In the genomic region with DNA sequence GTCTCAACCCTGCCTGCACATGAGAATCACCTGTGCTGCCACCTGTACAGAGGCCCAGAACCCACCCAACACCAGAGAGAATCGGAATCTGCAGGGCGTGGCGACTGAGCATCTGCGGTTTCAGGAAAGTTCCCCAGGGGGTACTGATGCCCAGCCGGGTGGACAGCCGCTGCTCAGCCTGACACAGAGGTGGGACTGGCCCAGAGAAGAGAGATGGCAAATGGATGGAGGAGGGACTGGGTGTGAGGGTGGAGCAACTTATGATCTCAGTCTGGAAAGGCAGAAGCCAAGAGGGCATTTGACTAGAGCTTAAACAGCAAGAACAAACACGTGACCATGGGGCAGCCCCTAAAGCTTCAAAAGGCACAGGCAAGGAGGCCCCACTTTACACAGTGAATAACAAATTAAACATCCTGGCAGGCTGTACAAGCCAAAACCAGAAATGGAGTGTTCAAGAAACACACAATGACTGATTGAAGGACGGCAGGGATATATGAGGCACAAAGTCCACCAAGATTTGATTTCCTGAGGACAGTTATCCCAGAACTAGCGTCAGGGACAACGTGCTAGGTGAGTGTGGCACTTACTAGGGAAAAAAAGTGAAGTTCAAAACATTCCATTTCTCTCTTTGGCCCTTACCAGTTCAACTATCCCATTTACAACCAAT, we compare ENCODE assay signal across 9 cellular contexts. TPM values are rescaled to one million over a fixed set of nuclear protein-coding genes. Genes with fewer than 3 reads are reported as not detected.
DNase-seq lines count a peak whose midpoint lies in the region; ATAC-seq, FAIRE-seq and TF ChIP-seq lines count a peak whose summit lies in the region.
"Had no signal": no experiment of that assay in that cellular context is flagged by ENCODE, and none has a peak within 500 bp of the region (broad histone marks: within the 10 kb centered on the region; RNA-seq: fewer than 3 reads in every experiment).

No MANE protein-coding gene starts in this region.

- H3K9me3 Mint-ChIP-seq in CD4-positive, alpha-beta T cell: no peaks in the 10 kb centered on the region
- no peaks in the 10 kb centered on the region for H3K9me3 Mint-ChIP-seq in IgD-negative memory B cell
- no peaks in the 10 kb centered on the region for H3K9me3 Mint-ChIP-seq in activated naive CD8-positive, alpha-beta T cell treated with anti-CD3 and anti-CD28 coated beads, Interleukin-2, amount 50 U/mL, for 24 hours
- no peaks in the 10 kb centered on the region for H3K9me3 Mint-ChIP-seq in nephron progenitor cell

- FAIRE-seq in frontal cortex (lab: Jason Lieb, UNC): no peak

- H3K4me3 Mint-ChIP-seq in CD4-positive, alpha-beta T cell: peak overlapping the region; percentile 100
- H3K4me3 Mint-ChIP-seq in IgD-negative memory B cell (peak overlapping the region; percentile 51 to 98 (median 81)), nephron progenitor cell (peak overlapping the region; percentile 61)
- peak overlapping the region; percentile 97 for H3K4me3 Mint-ChIP-seq in activated naive CD8-positive, alpha-beta T cell treated with anti-CD3 and anti-CD28 coated beads, Interleukin-2, amount 50 U/mL, for 24 hours

- DNase-seq in CD4-positive, alpha-beta T cell: peak in 2 of 10 experiments; percentile 15 to 28
- peak; percentile 50 for DNase-seq in activated naive CD8-positive, alpha-beta T cell treated with anti-CD3 and anti-CD28 coated beads, Interleukin-2, amount 50 U/mL, for 24 hours
- DNase-seq in nephron progenitor cell: no peak
- DNase-seq in NCI-H2227 treated with DMSO at 0.1 percent for 48 hours (lab: John Stamatoyannopoulos, UW): no peak
- DNase-seq in testis: no peak
- DNase-seq in esophagus squamous epithelium (lab: John Stamatoyannopoulos, UW): no peak
- DNase-seq in frontal cortex (ENCODE audit: low spot score in 2 of 2): no peak
- DNase-seq: DMS79 treated with DMSO at 0.1 percent for 48 hours had no signal

- H3K4me3 ChIP-seq in testis: no peak overlapping the region
- H3K4me3 ChIP-seq in esophagus squamous epithelium: no peak overlapping the region

- POLR2A ChIA-PET in CD4-positive, alpha-beta T cell (lab: Charles Lee): interaction anchor here (1.0 to 1.5 kb wide), 3 partner anchors 9 to 23 kb away, joined by 3 to 9 read pairs (median 6); no protein-coding TSS in a partner anchor

- no peak for TF ChIP-seq POLR2A in testis (IDR thresholded peaks at IDR 0.05)
- TF ChIP-seq POLR2A in esophagus squamous epithelium (IDR thresholded peaks at IDR 0.05): no peak

- intact Hi-C loops in CD4-positive, alpha-beta T cell (cut with DNase I, micrococcal nuclease): loop anchor here (5.0 to 10.0 kb wide), 6 partner anchors 137 to 400 kb away; a partner anchor contains a TSS
- intact Hi-C loops in testis (cut with DNase I; ENCODE audit: low total_unique reads) (no loop called here), esophagus squamous epithelium (cut with DNase I) (no loop called here)

- no peaks in the 10 kb centered on the region for H3K27me3 Mint-ChIP-seq in CD4-positive, alpha-beta T cell
- H3K27me3 Mint-ChIP-seq in IgD-negative memory B cell (peaks cover 1% of the 10 kb centered on the region), nephron progenitor cell (ENCODE audit: low read depth, poor library complexity) (no peaks in the 10 kb centered on the region)
- peaks cover 2% of the 10 kb centered on the region for H3K27me3 Mint-ChIP-seq in activated naive CD8-positive, alpha-beta T cell treated with anti-CD3 and anti-CD28 coated beads, Interleukin-2, amount 50 U/mL, for 24 hours

- ATAC-seq in CD4-positive, alpha-beta T cell (ENCODE audit: poor library complexity): peak; percentile 7
- ATAC-seq in activated naive CD8-positive, alpha-beta T cell treated with anti-CD3 and anti-CD28 coated beads, Interleukin-2, amount 50 U/mL, for 24 hours: peak; percentile 69

- no peak for TF ChIP-seq CTCF in CD4-positive, alpha-beta T cell (IDR thresholded peaks at IDR 0.05)
- TF ChIP-seq CTCF in nephron progenitor cell (IDR thresholded peaks at IDR 0.05) (no peak), testis (IDR thresholded peaks at IDR 0.05) (no peak), esophagus squamous epithelium (IDR thresholded peaks at IDR 0.05) (no peak)

- H3K27ac Mint-ChIP-seq in CD4-positive, alpha-beta T cell: peak overlapping the region; percentile 61
- H3K27ac Mint-ChIP-seq in IgD-negative memory B cell (peak overlapping the region in 2 of 3 donors; percentile 28 to 75), nephron progenitor cell (peak overlapping the region; percentile 72)
- peak overlapping the region; percentile 86 for H3K27ac Mint-ChIP-seq in activated naive CD8-positive, alpha-beta T cell treated with anti-CD3 and anti-CD28 coated beads, Interleukin-2, amount 50 U/mL, for 24 hours

- 83 to 86% methylated on average over 10 of the region's 10 CpGs for WGBS in testis, 2 donors
- 62 to 72% methylated on average over 10 of the region's 10 CpGs for WGBS in esophagus squamous epithelium, 2 donors

- no peak overlapping the region for H3K27ac ChIP-seq in CD4-positive, alpha-beta T cell (ENCODE audit: low read depth, low read length)
- H3K27ac ChIP-seq in testis (no peak overlapping the region), esophagus squamous epithelium (peak overlapping the region in 1 of 4 donors; percentile 24)

- H3K4me1 ChIP-seq in testis (peaks cover 23% of the 10 kb centered on the region), esophagus squamous epithelium (peaks cover 31 to 90% (median 47%) of the 10 kb centered on the region in 3 donors)

- H3K4me1 Mint-ChIP-seq in CD4-positive, alpha-beta T cell (ENCODE audit: low read depth): peaks cover 78% of the 10 kb centered on the region
- H3K4me1 Mint-ChIP-seq in IgD-negative memory B cell (peaks cover 31 to 55% (median 39%) of the 10 kb centered on the region in 3 donors), nephron progenitor cell (peaks cover 53% of the 10 kb centered on the region)
- H3K4me1 Mint-ChIP-seq in activated naive CD8-positive, alpha-beta T cell treated with anti-CD3 and anti-CD28 coated beads, Interleukin-2, amount 50 U/mL, for 24 hours: peaks cover 81% of the 10 kb centered on the region

- no peaks in the 10 kb centered on the region for H3K36me3 ChIP-seq in testis (ENCODE audit: low read depth, missing control alignments)
- H3K36me3 ChIP-seq in esophagus squamous epithelium: peaks cover 0 to 46% (median 3%) of the 10 kb centered on the region in 3 donors

- no peaks in the 10 kb centered on the region for H3K27me3 ChIP-seq in CD4-positive, alpha-beta T cell (ENCODE audit: control insufficient read depth, insufficient read depth, low read length)
- no peaks in the 10 kb centered on the region for H3K27me3 ChIP-seq in testis
- no peaks in the 10 kb centered on the region for H3K27me3 ChIP-seq in esophagus squamous epithelium

- CTCF ChIA-PET in CD4-positive, alpha-beta T cell (lab: Charles Lee): interaction anchor here (1.4 kb wide), 1 partner anchor 171 kb away, joined by 6 read pairs; no protein-coding TSS in a partner anchor

- peaks cover 52% of the 10 kb centered on the region for H3K36me3 Mint-ChIP-seq in CD4-positive, alpha-beta T cell (ENCODE audit: low read depth)
- H3K36me3 Mint-ChIP-seq in IgD-negative memory B cell: peaks cover 2% of the 10 kb centered on the region
- H3K36me3 Mint-ChIP-seq in activated naive CD8-positive, alpha-beta T cell treated with anti-CD3 and anti-CD28 coated beads, Interleukin-2, amount 50 U/mL, for 24 hours (ENCODE audit: low read depth): peaks cover 40% of the 10 kb centered on the region
- H3K36me3 Mint-ChIP-seq in nephron progenitor cell (ENCODE audit: low read depth): peaks cover 18% of the 10 kb centered on the region

- H3K9me3 ChIP-seq in CD4-positive, alpha-beta T cell (ENCODE audit: control insufficient read depth, low read length): no peaks in the 10 kb centered on the region
- H3K9me3 ChIP-seq in testis (no peaks in the 10 kb centered on the region), esophagus squamous epithelium (no peaks in the 10 kb centered on the region)

RNA-seq across cellular contexts. Expression of a gene that starts 3.1 kb away (rescaled TPM):
- 10 to 100 TPM; 82.7 to 88.7 TPM for total RNA-seq in CD4-positive, alpha-beta T cell
- polyA plus RNA-seq in IgD-negative memory B cell (9.4 TPM), testis (ENCODE audit: insufficient read depth, low read depth, low replicate concordance) (142 TPM)
- total RNA-seq in testis (100 to 1,000 TPM; 145 to 148 TPM), esophagus squamous epithelium (10 to 100 TPM; 38.0 to 77.8 (median 39.6) TPM), frontal cortex (41.6 TPM)

Comparison
In these comparisons a context has a peak if more than half of its experiments do, and no peak if none do; other contexts are left out.
1. intact Hi-C loops: an anchor here in CD4-positive, alpha-beta T cell (5.0 to 10.0 kb wide); none called in testis and esophagus squamous epithelium.